Comparison of ENCODE assay signal across 18 cellular contexts in the genomic region with DNA sequence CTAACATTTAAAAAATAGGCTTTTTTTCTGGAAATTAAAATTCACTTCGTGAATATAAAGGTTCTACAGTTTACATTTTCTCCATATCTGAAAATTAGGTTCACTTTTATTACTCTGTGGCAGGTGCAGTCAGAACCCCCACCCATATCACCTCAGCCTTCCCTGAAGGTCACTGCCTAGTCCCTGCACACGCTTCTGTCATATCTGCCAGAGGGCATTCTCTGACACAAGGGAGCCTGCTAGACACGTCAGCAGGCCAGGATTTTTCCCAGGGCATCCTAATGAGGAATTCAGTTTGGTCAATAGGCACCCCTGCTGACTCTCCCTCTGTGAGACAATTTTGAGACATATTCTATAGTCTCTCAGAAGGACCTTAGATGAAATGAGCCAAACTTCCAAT.
A peak's percentile ranks its signal among the peaks of the same experiment; 100 is the strongest.
DNase-seq lines count a peak whose midpoint lies in the region; ATAC-seq and TF ChIP-seq lines count a peak whose summit lies in the region.
"Had no signal": no experiment of that assay in that cellular context is flagged by ENCODE, and none has a peak within 500 bp of the region (broad histone marks: within the 10 kb centered on the region; RNA-seq: fewer than 3 reads in every experiment).

No MANE protein-coding gene starts in this region.

- H3K27me3 Mint-ChIP-seq in CD4-positive, alpha-beta memory T cell, result no peaks in the 10 kb centered on the region

- no peak overlapping the region for H3K27ac ChIP-seq in heart right ventricle
- no peak overlapping the region for H3K27ac ChIP-seq in right atrium auricular region
- peak overlapping the region; percentile 81 for H3K27ac ChIP-seq in parathyroid adenoma
- no peak overlapping the region for H3K27ac ChIP-seq in CD4-positive, alpha-beta memory T cell (ENCODE audit: low read depth, low read length)
- H3K27ac ChIP-seq: 22Rv1, A549, BLaER1 had no signal

- H3K9me3 ChIP-seq in heart right ventricle (no peaks in the 10 kb centered on the region), right atrium auricular region (no peaks in the 10 kb centered on the region), parathyroid adenoma (ENCODE audit: control insufficient read depth, low read length) (no peaks in the 10 kb centered on the region)
- H3K9me3 ChIP-seq in CD4-positive, alpha-beta memory T cell (ENCODE audit: control insufficient read depth in 1 of 2, low read length in 2 of 2), result no peaks in the 10 kb centered on the region
- H3K9me3 ChIP-seq: A549, BLaER1 had no signal

- H3K9me3 Mint-ChIP-seq in CD4-positive, alpha-beta memory T cell, result peaks cover 0 to 4% (median 1%) of the 10 kb centered on the region in 8 donors

- no peak for TF ChIP-seq CTCF in heart right ventricle (IDR thresholded peaks at IDR 0.05)
- no peak for TF ChIP-seq CTCF in right atrium auricular region (IDR thresholded peaks at IDR 0.05)
- no peak for TF ChIP-seq CTCF in parathyroid adenoma (IDR thresholded peaks at IDR 0.05)

- no peak overlapping the region for H3K4me2 ChIP-seq in parathyroid adenoma (ENCODE audit: low read length)
- H3K4me2 ChIP-seq: A549, BLaER1, GM23338 had no signal

- CTCF ChIA-PET in CD4-positive, alpha-beta memory T cell (lab: Charles Lee; ENCODE audit: partially characterized antibody), result no interaction called here

- no peak overlapping the region for H3K9ac ChIP-seq in parathyroid adenoma
- H3K9ac ChIP-seq: BLaER1 had no signal

- peak; percentile 24 for DNase-seq in NCI-H146 (lab: John Stamatoyannopoulos, UW)
- no peak for DNase-seq in NCI-H146 treated with DMSO at 0.1 percent for 48 hours (lab: John Stamatoyannopoulos, UW; ENCODE audit: unreplicated experiment)
- DNase-seq in heart right ventricle, result no peak
- DNase-seq in right atrium auricular region (ENCODE audit: low spot score), result no peak
- no peak for DNase-seq in CD4-positive, alpha-beta memory T cell
- no peak for DNase-seq in ecto neural progenitor cell (ENCODE audit: low spot score)
- no peak for DNase-seq in LoVo (ENCODE audit: low spot score)
- DNase-seq: Calu3; CD8-positive, alpha-beta T cell; DMS79 treated with DMSO at 0.1 percent for 48 hours; GF-D8; HCEC 1CT had no signal

- no peak overlapping the region for H3K27ac Mint-ChIP-seq in CD4-positive, alpha-beta memory T cell
- H3K27ac Mint-ChIP-seq: CD14-positive monocyte; CD8-positive, alpha-beta T cell; GM23338 had no signal

- no peak overlapping the region for H3K4me3 Mint-ChIP-seq in CD4-positive, alpha-beta memory T cell
- H3K4me3 Mint-ChIP-seq: CD14-positive monocyte; CD8-positive, alpha-beta T cell; GM23338 had no signal

- H3K36me3 Mint-ChIP-seq in CD4-positive, alpha-beta memory T cell, result no peaks in the 10 kb centered on the region
- H3K36me3 Mint-ChIP-seq: CD14-positive monocyte; CD8-positive, alpha-beta T cell had no signal

- H3K4me3 ChIP-seq in heart right ventricle, result no peak overlapping the region
- no peak overlapping the region for H3K4me3 ChIP-seq in right atrium auricular region
- H3K4me3 ChIP-seq in parathyroid adenoma (ENCODE audit: low read depth, low read length), result no peak overlapping the region
- no peak overlapping the region for H3K4me3 ChIP-seq in CD4-positive, alpha-beta memory T cell (ENCODE audit: low read length in 2 of 2)
- H3K4me3 ChIP-seq: A549, BLaER1, GM23338 had no signal

- POLR2A ChIA-PET in CD4-positive, alpha-beta memory T cell (lab: Charles Lee; ENCODE audit: partially characterized antibody), result no interaction called here

- no peaks in the 10 kb centered on the region for H3K79me2 ChIP-seq in parathyroid adenoma

- H2AFZ ChIP-seq in parathyroid adenoma, result peak overlapping the region; percentile 66
- H2AFZ ChIP-seq: GM23338 had no signal

- peak in 5 of 8 donors; percentile 65 to 89 (median 82) for ATAC-seq in heart right ventricle
- ATAC-seq: A549; CD8-positive, alpha-beta T cell; GM23338 had no signal

- intact Hi-C loops in heart right ventricle (cut with DNase I), result no loop called here
- intact Hi-C loops in CD4-positive, alpha-beta memory T cell (cut with micrococcal nuclease), result no loop called here

- H3K4me1 Mint-ChIP-seq in CD4-positive, alpha-beta memory T cell, result no peaks in the 10 kb centered on the region
- H3K4me1 Mint-ChIP-seq: CD14-positive monocyte, GM23338 had no signal

- WGBS in heart right ventricle, 2 donors, result 61% methylated on average over 3 of the region's 3 CpGs

- H3K36me3 ChIP-seq in heart right ventricle (no peaks in the 10 kb centered on the region), right atrium auricular region (no peaks in the 10 kb centered on the region), parathyroid adenoma (ENCODE audit: control insufficient read depth, insufficient read depth, low read length) (no peaks in the 10 kb centered on the region)
- no peaks in the 10 kb centered on the region for H3K36me3 ChIP-seq in CD4-positive, alpha-beta memory T cell (ENCODE audit: insufficient read depth, low read length)
- H3K36me3 ChIP-seq: BLaER1 had no signal

- H3K4me1 ChIP-seq in heart right ventricle (peaks cover 0 to 5% (median 0%) of the 10 kb centered on the region in 9 donors), right atrium auricular region (no peaks in the 10 kb centered on the region), parathyroid adenoma (peaks cover 40% of the 10 kb centered on the region)
- H3K4me1 ChIP-seq in CD4-positive, alpha-beta memory T cell (ENCODE audit: insufficient read depth, low read length), result no peaks in the 10 kb centered on the region
- H3K4me1 ChIP-seq: A549, BLaER1 had no signal

- H3K27me3 ChIP-seq in heart right ventricle (no peaks in the 10 kb centered on the region), right atrium auricular region (no peaks in the 10 kb centered on the region), parathyroid adenoma (ENCODE audit: control insufficient read depth, insufficient read depth, low read length) (no peaks in the 10 kb centered on the region)
- no peaks in the 10 kb centered on the region for H3K27me3 ChIP-seq in CD4-positive, alpha-beta memory T cell (ENCODE audit: insufficient read depth, low read length)
- H3K27me3 ChIP-seq: BLaER1 had no signal
